ENCODE assay signal across 19 cellular contexts in genomic region chr17:78680436-78680835, GRCh38.
DNase-seq lines count a peak whose midpoint lies in the region; ATAC-seq and TF ChIP-seq lines count a peak whose summit lies in the region.
"Had no signal": no experiment of that assay in that cellular context is flagged by ENCODE, and none has a peak within 500 bp of the region (broad histone marks: within the 10 kb centered on the region; RNA-seq: fewer than 3 reads in every experiment).

No MANE protein-coding gene starts in this region.

- H3K36me3 ChIP-seq in HUES48 (ENCODE audit: control insufficient read depth, insufficient read depth, low read length) (peaks cover 12% of the 10 kb centered on the region; the same call in 1 of the 2 replicates), WERI-Rb-1 (peaks cover 75% of the 10 kb centered on the region), hepatocyte (replicated peaks; ENCODE audit: insufficient read depth, low read depth) (no peaks in the 10 kb centered on the region), skeletal muscle satellite cell (ENCODE audit: insufficient read depth, low read length) (peaks cover 17% of the 10 kb centered on the region), heart right ventricle (peaks cover 0 to 99% (median 53%) of the 10 kb centered on the region in 9 donors), stomach (peaks cover 66 to 89% (median 81%) of the 10 kb centered on the region in 4 donors)

- ATAC-seq in GM21717 (IDR thresholded peaks at IDR 0.05; ENCODE audit: unreplicated experiment) (no peak), heart right ventricle (no peak)
- ATAC-seq: activated T-cell treated with anti-CD3 and anti-CD28 coated beads, Interleukin-2, amount 50 U/mL, for 4 hours had no signal

- no peak for DNase-seq in WERI-Rb-1
- no peak for DNase-seq in hepatocyte (ENCODE audit: low spot score)
- DNase-seq in heart right ventricle: no peak
- DNase-seq in stomach: no peak
- DNase-seq: activated CD4-positive, alpha-beta memory T cell treated with anti-CD3 and anti-CD28 coated beads for 36 hours; activated T-cell treated with anti-CD3 and anti-CD28 coated beads, Interleukin-2, amount 50 U/mL, for 4 hours; naive B cell; NCI-H1105 treated with DMSO at 0.1 percent for 48 hours; NCI-H2227 treated with DMSO at 0.1 percent for 48 hours; RPMI8226; stimulated activated naive CD4-positive, alpha-beta T cell; T-helper 1 cell had no signal

- no peak for TF ChIP-seq POLR2A in stomach (IDR thresholded peaks at IDR 0.05)

- no peak overlapping the region for H2AFZ ChIP-seq in hepatocyte

- intact Hi-C loops in heart right ventricle (cut with DNase I) (no loop called here), stomach (cut with DNase I; ENCODE audit: low total_unique reads) (no loop called here)

- no peak overlapping the region for H3K9ac ChIP-seq in HUES48 (ENCODE audit: low read depth, low read length)
- peak overlapping the region; percentile 63 for H3K9ac ChIP-seq in skeletal muscle satellite cell (ENCODE audit: low read depth, low read length)

- H3K4me1 ChIP-seq in HUES48 (ENCODE audit: control insufficient read depth, insufficient read depth, low read length) (0 out of 2 replicates have a peak, but pooled peaks cover 3% of the 10 kb centered on the region), hepatocyte (ENCODE audit: insufficient read depth) (peaks cover 8% of the 10 kb centered on the region), skeletal muscle satellite cell (ENCODE audit: control insufficient read depth, insufficient read depth, low read length) (peaks cover 39% of the 10 kb centered on the region), heart right ventricle (no peaks in the 10 kb centered on the region), stomach (peaks cover 0 to 7% (median 3%) of the 10 kb centered on the region in 4 donors)
- H3K4me1 ChIP-seq: tibial nerve had no signal

- no peaks in the 10 kb centered on the region for H3K9me2 ChIP-seq in hepatocyte (replicated peaks; ENCODE audit: insufficient read depth)

- H3K79me2 ChIP-seq in hepatocyte: no peaks in the 10 kb centered on the region

- H3K4me2 ChIP-seq in hepatocyte (peak overlapping the region; percentile 15), skeletal muscle satellite cell (ENCODE audit: low read length) (peak overlapping the region; percentile 50)

- TF ChIP-seq CTCF in WERI-Rb-1 (IDR thresholded peaks at IDR 0.05; ENCODE audit: low read depth, low read length) (no peak), hepatocyte (IDR thresholded peaks at IDR 0.05; ENCODE audit: poor library complexity) (no peak), heart right ventricle (IDR thresholded peaks at IDR 0.05) (no peak), stomach (IDR thresholded peaks at IDR 0.05) (no peak)

- no peak for TF ChIP-seq EP300 in stomach (IDR thresholded peaks at IDR 0.05)

- H3K27ac ChIP-seq in HUES48 (ENCODE audit: low read depth, low read length) (peak overlapping the region; percentile 49), WERI-Rb-1 (peak overlapping the region; percentile 28), hepatocyte (no peak overlapping the region), heart right ventricle (no peak overlapping the region), stomach (no peak overlapping the region)
- H3K27ac ChIP-seq: C4-2B, tibial nerve, VCaP had no signal

- whole genome bisulfite sequencing in hepatocyte (ENCODE audit: low lambda C conversion rate, missing lambda C conversion rate): 71% methylated on average over 12 of the region's 12 CpGs
- WGBS in heart right ventricle, 2 donors: 71 to 72% methylated on average over 12 of the region's 12 CpGs
- WGBS in stomach, 5 donors: 84 to 89% (median 87%) methylated on average over 12 of the region's 12 CpGs

- H3K9me3 ChIP-seq in HUES48 (ENCODE audit: control insufficient read depth, insufficient read depth, low read length): no peaks in the 10 kb centered on the region
- H3K9me3 ChIP-seq in WERI-Rb-1 (ENCODE audit: severe bottlenecking): no peaks in the 10 kb centered on the region
- H3K9me3 ChIP-seq in hepatocyte (ENCODE audit: low read depth): no peaks in the 10 kb centered on the region
- H3K9me3 ChIP-seq in skeletal muscle satellite cell (replicated peaks; ENCODE audit: low read length): no peaks in the 10 kb centered on the region
- H3K9me3 ChIP-seq in heart right ventricle: no peaks in the 10 kb centered on the region
- no peaks in the 10 kb centered on the region for H3K9me3 ChIP-seq in stomach
- H3K9me3 ChIP-seq: gastroesophageal sphincter, tibial nerve had no signal

- H3K27me3 ChIP-seq in HUES48 (ENCODE audit: control insufficient read depth, insufficient read depth, low read length) (no peaks in the 10 kb centered on the region), WERI-Rb-1 (ENCODE audit: insufficient read depth, low read depth, severe bottlenecking) (no peaks in the 10 kb centered on the region), hepatocyte (no peaks in the 10 kb centered on the region), skeletal muscle satellite cell (ENCODE audit: control insufficient read depth, insufficient read depth, low read length) (no peaks in the 10 kb centered on the region), heart right ventricle (no peaks in the 10 kb centered on the region), stomach (no peaks in the 10 kb centered on the region)
- H3K27me3 ChIP-seq: gastroesophageal sphincter, tibial nerve had no signal

- H4K20me1 ChIP-seq in hepatocyte (ENCODE audit: insufficient read depth, poor library complexity, severe bottlenecking): no peaks in the 10 kb centered on the region

- H3K4me3 ChIP-seq in HUES48 (ENCODE audit: low read depth, low read length) (no peak overlapping the region), WERI-Rb-1 (ENCODE audit: low read depth, low read length) (no peak overlapping the region), hepatocyte (no peak overlapping the region), skeletal muscle satellite cell (ENCODE audit: low read length) (peak overlapping the region; percentile 36), heart right ventricle (no peak overlapping the region), stomach (no peak overlapping the region)
- H3K4me3 ChIP-seq: gastroesophageal sphincter, tibial nerve had no signal

Comparison
In these comparisons a context has a peak if more than half of its experiments do, and no peak if none do; other contexts are left out.
1. H3K27ac ChIP-seq: peak in HUES48 (single experiment) and WERI-Rb-1 (single experiment); none in hepatocyte (single experiment), heart right ventricle (0 of 10) and stomach (0 of 5).